Comparison of ENCODE assay signal across 22 cellular contexts in the genomic region with DNA sequence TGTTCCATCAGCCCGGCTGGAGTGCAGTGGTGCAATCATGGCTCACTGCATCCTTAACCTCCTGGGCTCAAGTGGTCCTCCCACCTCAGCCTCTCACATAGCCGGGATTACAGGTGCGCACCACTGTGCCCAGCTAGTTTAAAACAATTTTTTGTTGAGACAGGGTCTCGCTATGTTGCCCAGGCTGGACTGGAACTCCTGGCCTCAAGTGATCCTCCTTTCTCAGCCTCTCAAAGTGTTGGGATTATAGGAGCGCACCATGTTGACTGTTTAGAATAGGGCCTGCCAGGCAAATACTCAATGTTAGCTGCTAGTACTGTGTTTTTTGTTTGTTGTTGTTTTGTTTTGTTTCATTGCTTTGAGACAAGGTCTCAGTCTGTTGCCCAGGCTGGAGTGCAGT.
"Had no signal": no experiment of that assay in that cellular context is flagged by ENCODE, and none has a peak within 500 bp of the region (broad histone marks: within the 10 kb centered on the region; RNA-seq: fewer than 3 reads in every experiment).

No MANE protein-coding gene starts in this region.

- FAIRE-seq: endometrium had no signal

- H3K4me1 ChIP-seq: sigmoid colon, upper lobe of right lung, uterus had no signal

- H3K27me3 ChIP-seq: tibial nerve, uterus had no signal

- H3K9me3 ChIP-seq: esophagus squamous epithelium, sigmoid colon, thoracic aorta, tibial nerve, upper lobe of right lung, uterus had no signal

- ATAC-seq: left lobe of liver; stimulated activated memory B cell treated with anti-CD40 and anti-IgM and Interleukin-4, amounts not matched to agents 10 μg/mL and 1 μg/mL and 100 μg/mL, for 72 hours; stimulated activated naive CD8-positive, alpha-beta T cell treated with anti-CD3 and anti-CD28 coated beads, Interleukin-15, Interleukin-2, amounts not matched to agents 100 U/mL and 50 U/mL, for 24 hours; upper lobe of right lung had no signal

- DNase-seq: dermis blood vessel endothelial cell; effector memory CD4-positive, alpha-beta T cell; erythroblast; esophagus squamous epithelium; foreskin melanocyte; hypothalamus; immature natural killer cell; islet precursor cell; nucleus accumbens; retina; stimulated activated CD4-positive, alpha-beta T cell treated with anti-CD3 and anti-CD28 coated beads, Interleukin-4, amount 100 ng/mL, for 4 hours; stimulated activated naive CD8-positive, alpha-beta T cell treated with anti-CD3 and anti-CD28 coated beads, Interleukin-15, Interleukin-2, amounts not matched to agents 100 U/mL and 50 U/mL, for 24 hours; upper lobe of right lung; uterus had no signal

- H3K36me3 ChIP-seq: esophagus squamous epithelium, sigmoid colon, thoracic aorta, tibial nerve, upper lobe of right lung, uterus had no signal

- H3K4me3 ChIP-seq: coronary artery, esophagus squamous epithelium, lung, sigmoid colon, thoracic aorta, tibial nerve, upper lobe of right lung, uterus had no signal

- H3K27ac ChIP-seq: coronary artery, esophagus squamous epithelium, sigmoid colon, thoracic aorta, tibial nerve, upper lobe of right lung, uterus had no signal
